In the genomic region with DNA sequence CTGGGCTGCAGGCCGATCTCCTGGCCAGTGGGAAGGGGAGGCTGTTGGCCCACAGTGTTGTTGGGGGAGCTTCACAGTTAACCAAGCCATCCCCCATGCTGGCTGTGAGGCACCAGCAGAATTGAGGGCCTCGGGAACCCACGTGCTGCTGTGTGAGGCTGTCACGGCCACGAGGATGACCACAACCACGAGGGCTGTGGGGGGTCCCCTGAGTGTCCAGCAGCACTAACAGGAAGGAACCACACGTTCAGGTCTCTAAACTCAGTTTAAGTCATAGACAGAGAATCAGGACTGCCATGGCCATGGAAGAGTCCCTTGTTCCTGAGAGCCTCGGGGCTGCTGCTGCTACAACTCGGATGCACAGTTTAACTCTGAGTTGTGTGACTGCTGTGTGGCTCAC, we compare ENCODE assay signal across 27 cellular contexts. TPM values are rescaled to one million over a fixed set of nuclear protein-coding genes. Genes with fewer than 3 reads are reported as not detected.
DNase-seq lines count a peak whose midpoint lies in the region; ATAC-seq, FAIRE-seq and TF ChIP-seq lines count a peak whose summit lies in the region.
"Had no signal": no experiment of that assay in that cellular context is flagged by ENCODE, and none has a peak within 500 bp of the region (broad histone marks: within the 10 kb centered on the region; RNA-seq: fewer than 3 reads in every experiment).

No MANE protein-coding gene starts in this region.

- no peak for TF ChIP-seq RAD21 in K562 (CRISPR knock-in tag; conservative IDR thresholded peaks at IDR 0.05 in 1 of 2, IDR thresholded peaks at IDR 0.05 in 1 of 2)

- peaks cover 2% of the 10 kb centered on the region for H3K9me1 ChIP-seq in K562 (ENCODE audit: control insufficient read depth, insufficient read depth, low read length)

- 86% methylated on average over 9 of the region's 9 CpGs for WGBS in right cardiac atrium
- 3% methylated on average over 9 of the region's 9 CpGs for WGBS in K562 (ENCODE audit: insufficient coverage, low coverage, missing lambda C conversion rate)
- WGBS in neuronal stem cell (ENCODE audit: extremely low coverage in 2 of 2, insufficient read length in 2 of 2, insufficient replicate concordance in 1 of 2), 2 donors, result no CpG with 5 or more reads among the region's 9 CpGs

- POLR2A ChIA-PET in K562 (lab: Yijun Ruan, JAX), result interaction anchor here (0.6 kb wide), 2 partner anchors 35 to 252 kb away, joined by 3 to 4 read pairs; no protein-coding TSS in a partner anchor

- intact Hi-C loops in cardiac septum (cut with DNase I) (no loop called here), right cardiac atrium (cut with DNase I) (no loop called here), K562 (cut with micrococcal nuclease) (no loop called here)

- peak overlapping the region; percentile 64 for H3K18ac ChIP-seq in neuronal stem cell (ENCODE audit: low read length)

- no peak overlapping the region for H3K4ac ChIP-seq in neuronal stem cell (ENCODE audit: low read length)

- H3K9ac ChIP-seq in K562 (ENCODE audit: insufficient read depth in 1 of 2, low read depth in 2 of 2, low read length in 2 of 2) (no peak overlapping the region), neuronal stem cell (ENCODE audit: low read depth, low read length, poor library complexity) (no peak overlapping the region)
- H3K9ac ChIP-seq: BLaER1 treated with 17β-estradiol and CSF1 and Interleukin-3, amounts not matched to agents 10 nM and 100 nM; GM23248 had no signal

- H3K23ac ChIP-seq in neuronal stem cell (ENCODE audit: low read depth, low read length, poor library complexity), result peak overlapping the region; percentile 97

- no peak for FAIRE-seq in K562 (lab: Jason Lieb, UNC)
- FAIRE-seq: GM12891, HepG2 had no signal

- peak overlapping the region; percentile 30 for H2AK5ac ChIP-seq in neuronal stem cell (ENCODE audit: low read depth, low read length)

- no peak overlapping the region for H2BK15ac ChIP-seq in neuronal stem cell (ENCODE audit: low read length)

- BruUV-seq in K562 (replicated peaks; lab: Mats Ljungman, UMichigan), result no TSS peak

- peak overlapping the region; percentile 30 for H2BK12ac ChIP-seq in neuronal stem cell (ENCODE audit: low read length)

- H3K79me1 ChIP-seq in neuronal stem cell (ENCODE audit: low read depth, low read length), result peaks cover 8% of the 10 kb centered on the region

- H3K4me3 ChIP-seq in right cardiac atrium (ENCODE audit: low read length) (no peak overlapping the region), K562 (no peak overlapping the region), neuronal stem cell (ENCODE audit: low read length in 2 of 2) (no peak overlapping the region)
- H3K4me3 ChIP-seq: GM23248, PC-9 had no signal

- DNase-seq in cardiac septum (ENCODE audit: low spot score) (peak; percentile 49), right cardiac atrium (no peak), K562 (ENCODE audit: extremely low read depth in 1 of 4, low spot score in 3 of 4) (no peak), neuronal stem cell (ENCODE audit: low spot score) (no peak), amygdala (lab: John Stamatoyannopoulos, UW) (no peak), NCI-H1930 (lab: John Stamatoyannopoulos, UW) (no peak), middle frontal gyrus (ENCODE audit: extremely low spot score, low spot score) (no peak)
- DNase-seq: ACHN; Caco-2; CD4-positive, alpha-beta memory T cell; DND-41; GM23248; H9; HFFc6; KBM-7; NCI-H1092 treated with DMSO at 0.1 percent for 48 hours; NCI-H1436 treated with DMSO at 0.1 percent for 48 hours; NCI-H2029; NCI-H226; NCI-H510A treated with DMSO at 0.1 percent for 48 hours; NCI-H748 treated with DMSO at 0.1 percent for 48 hours; PC-9 had no signal

- no peak for TF ChIP-seq POLR2A in K562 (conservative IDR thresholded peaks at IDR 0.05)

- H3K36me3 ChIP-seq in K562 (ENCODE audit: control insufficient read depth, insufficient read depth, low read length), result no peaks in the 10 kb centered on the region
- H3K36me3 ChIP-seq in neuronal stem cell (replicated peaks in 1 of 2; ENCODE audit: control insufficient read depth in 2 of 2, insufficient read depth in 2 of 2, low read length in 2 of 2), result no peaks in the 10 kb centered on the region
- H3K36me3 ChIP-seq: BLaER1 treated with 17β-estradiol and CSF1 and Interleukin-3, amounts not matched to agents 10 nM and 100 nM had no signal

- H2BK120ac ChIP-seq in neuronal stem cell (ENCODE audit: low read depth, low read length), result no peak overlapping the region

- no peak for TF ChIP-seq CTCF in K562 (IDR thresholded peaks at IDR 0.05 in 2 of 3, conservative IDR thresholded peaks at IDR 0.05 in 1 of 3; ENCODE audit: insufficient read depth in 2 of 3, low read depth in 1 of 3, low read length in 3 of 3)

- no peak overlapping the region for H4K91ac ChIP-seq in neuronal stem cell (ENCODE audit: low read depth, low read length, poor library complexity)

- no peak for TF ChIP-seq EP300 in K562 (IDR thresholded peaks at IDR 0.05; ENCODE audit: low read length)

- CTCF ChIA-PET in K562 (lab: Yijun Ruan, JAX; ENCODE audit: low intra/inter-chr PET ratio), result no interaction called here

- no peaks in the 10 kb centered on the region for H3K4me1 ChIP-seq in right cardiac atrium (ENCODE audit: control insufficient read depth, insufficient read depth, low read length)
- peaks cover 0 to 30% of the 10 kb centered on the region in 2 experiments; a peak in 2 of 5 replicates for H3K4me1 ChIP-seq in K562 (replicated peaks in 1 of 2; ENCODE audit: control insufficient read depth in 2 of 2, insufficient read depth in 2 of 2, low read length in 2 of 2)
- H3K4me1 ChIP-seq in neuronal stem cell (ENCODE audit: control insufficient read depth in 2 of 2, insufficient read depth in 1 of 2, low read depth in 1 of 2, low read length in 2 of 2), result peaks cover 0 to 7% of the 10 kb centered on the region in 2 donors
- H3K4me1 ChIP-seq: Caco-2 had no signal

- in situ Hi-C loops in K562 (cut with MboI), result loop anchor here (10.0 kb wide), 1 partner anchor 223 kb away; the partner anchor contains the start of gene PEX10

- H3K27me3 ChIP-seq in right cardiac atrium (ENCODE audit: control insufficient read depth, insufficient read depth) (no peaks in the 10 kb centered on the region), K562 (ENCODE audit: control insufficient read depth in 2 of 2, insufficient read depth in 2 of 2, low read length in 2 of 2) (peaks cover 0 to 4% of the 10 kb centered on the region in 2 experiments; a peak in 1 of 5 replicates), neuronal stem cell (ENCODE audit: control insufficient read depth in 3 of 3, insufficient read depth in 3 of 3, low read depth in 1 of 3, low read length in 3 of 3) (peaks cover 0 to 6% (median 2%) of the 10 kb centered on the region in 3 experiments)

- no peak for ATAC-seq in right cardiac atrium
- no peak for ATAC-seq in K562
- ATAC-seq: HepG2 had no signal

- no peak overlapping the region for H3K4me2 ChIP-seq in K562 (ENCODE audit: insufficient read depth, low read length)
- no peak overlapping the region for H3K4me2 ChIP-seq in neuronal stem cell (ENCODE audit: insufficient read depth, low read length, poor library complexity, severe bottlenecking)
- H3K4me2 ChIP-seq: BLaER1 treated with 17β-estradiol and CSF1 and Interleukin-3, amounts not matched to agents 10 nM and 100 nM; PC-9 had no signal

- no peaks in the 10 kb centered on the region for H3K9me3 ChIP-seq in right cardiac atrium (ENCODE audit: control insufficient read depth, low read length)
- no peaks in the 10 kb centered on the region for H3K9me3 ChIP-seq in K562 (replicated peaks; ENCODE audit: control insufficient read depth, insufficient read depth, low read depth, low read length)
- H3K9me3 ChIP-seq in neuronal stem cell (replicated peaks in 1 of 2; ENCODE audit: control insufficient read depth in 2 of 2, insufficient read depth in 1 of 2, low read depth in 1 of 2, low read length in 2 of 2), result peaks cover 5 to 10% of the 10 kb centered on the region in 2 donors

- H4K8ac ChIP-seq in neuronal stem cell (ENCODE audit: low read depth, low read length), result no peak overlapping the region

- no peak overlapping the region for H3K14ac ChIP-seq in neuronal stem cell (ENCODE audit: low read length)

- no peak overlapping the region for H2AFZ ChIP-seq in K562 (ENCODE audit: low read depth, low read length)
- H2AFZ ChIP-seq in neuronal stem cell (ENCODE audit: low read length), result no peak overlapping the region
- H2AFZ ChIP-seq: GM23248, PC-9 had no signal

- no peaks in the 10 kb centered on the region for H3K79me2 ChIP-seq in K562 (ENCODE audit: control insufficient read depth, insufficient read depth, low read length)

- H3K27ac ChIP-seq in right cardiac atrium (ENCODE audit: low read length) (no peak overlapping the region), K562 (ENCODE audit: extremely low read depth, low read depth, low read length) (no peak overlapping the region), neuronal stem cell (replicated peaks; ENCODE audit: low read length) (no peak overlapping the region)
- H3K27ac ChIP-seq: BLaER1 treated with 17β-estradiol and CSF1 and Interleukin-3, amounts not matched to agents 10 nM and 100 nM; GM23248; HL-60; PC-9; RWPE1 had no signal

- peak overlapping the region; percentile 2 for H2BK5ac ChIP-seq in neuronal stem cell (ENCODE audit: low read length)

- H4K20me1 ChIP-seq in K562 (replicated peaks; ENCODE audit: control insufficient read depth, insufficient read depth, low read length), result no peaks in the 10 kb centered on the region

RNA-seq across cellular contexts. Expression of gene MMEL1, which starts 4.7 kb away (rescaled TPM):
- total RNA-seq in cardiac septum, result not detected
- total RNA-seq in right cardiac atrium, result 1 to 10 TPM in 1 of 4 donors, under 1 TPM in 3; 0.32 to 1.5 (median 0.83) TPM
- 1.7 TPM for polyA plus RNA-seq in right cardiac atrium
- not detected in 2 replicates for total RNA-seq in K562 (2011; cell fraction: chromatin; rRNA removed; ENCODE audit: low replicate concordance)
- not detected in 2 replicates for total RNA-seq in K562 (2011; cell fraction: nucleolus; rRNA removed)
- not detected in 2 replicates for total RNA-seq in K562 (2011; cell fraction: nucleoplasm; rRNA removed)
- total RNA-seq in K562 (2014; rRNA removed), result not detected in 2 replicates
- total RNA-seq in K562 (2014; rRNA removed; fragmentation: Illumina TruSeq; extraction: Trizol), result not detected in 2 replicates
- not detected in 2 replicates for total RNA-seq in K562 (2015; rRNA removed; fragmentation: Illumina TruSeq; extraction: Trizol)
- not detected in 2 replicates for total RNA-seq in K562 (2021)
- not detected in 2 replicates for polyA plus RNA-seq in K562 (2011; rRNA removed)
- not detected in 2 replicates for polyA plus RNA-seq in K562 (2011; cell fraction: cytosol; rRNA removed)
- polyA plus RNA-seq in K562 (2011; cell fraction: nucleus; rRNA removed), result 0.11 and 0.18 TPM in 2 replicates
- polyA plus RNA-seq in K562 (2012), result 0.11 TPM in 1 of 2 replicates, not detected in the other
- polyA plus RNA-seq in K562 (2014; fragmentation: Illumina TruSeq; extraction: Trizol), result not detected in 2 replicates
- not detected for polyA plus RNA-seq in K562 (2014; fragmentation: Nextera tagmentation; extraction: Ambion mirVana)
- not detected in 2 replicates for polyA plus RNA-seq in K562 (2014; rRNA removed)
- polyA minus RNA-seq in K562 (2011; rRNA and poly(A)+ RNA removed), result not detected in 2 replicates
- not detected in 2 replicates for polyA minus RNA-seq in K562 (2011; cell fraction: cytosol; rRNA and poly(A)+ RNA removed)
- polyA minus RNA-seq in K562 (2011; cell fraction: nucleus; rRNA and poly(A)+ RNA removed), result not detected in 2 replicates
- 1.1 TPM for polyA plus RNA-seq in neuronal stem cell (2013, experiment 1 of 2)
- 1.4 TPM for polyA plus RNA-seq in neuronal stem cell (2013, experiment 2 of 2)
- total RNA-seq: Caco-2, GM23248, HepG2, HFFc6 had no signal
- polyA plus RNA-seq: GM23248 had no signal

RNA-seq across cellular contexts. Expression of gene PRXL2B, which starts 50.9 kb away (rescaled TPM):
- 3.4 TPM for total RNA-seq in cardiac septum
- 10 to 100 TPM in 2 of 4 donors, 1 to 10 TPM in 2; 8.0 to 11.8 (median 10.4) TPM for total RNA-seq in right cardiac atrium
- polyA plus RNA-seq in right cardiac atrium, result 9.3 TPM
- 4.0 and 14.5 TPM in 2 replicates for total RNA-seq in K562 (2011; cell fraction: chromatin; rRNA removed; ENCODE audit: low replicate concordance)
- 13.0 and 14.3 TPM in 2 replicates for total RNA-seq in K562 (2011; cell fraction: nucleolus; rRNA removed)
- 5.5 and 8.1 TPM in 2 replicates for total RNA-seq in K562 (2011; cell fraction: nucleoplasm; rRNA removed)
- 14.0 and 16.4 TPM in 2 replicates for total RNA-seq in K562 (2014; rRNA removed)
- 3.3 and 4.1 TPM in 2 replicates for total RNA-seq in K562 (2014; rRNA removed; fragmentation: Illumina TruSeq; extraction: Trizol)
- 11.8 TPM in 2 replicates for total RNA-seq in K562 (2015; rRNA removed; fragmentation: Illumina TruSeq; extraction: Trizol)
- 25.3 and 28.1 TPM in 2 replicates for total RNA-seq in K562 (2021)
- 6.7 and 7.0 TPM in 2 replicates for polyA plus RNA-seq in K562 (2011; rRNA removed)
- polyA plus RNA-seq in K562 (2011; cell fraction: cytosol; rRNA removed), result 9.9 and 25.7 TPM in 2 replicates
- 20.2 and 28.6 TPM in 2 replicates for polyA plus RNA-seq in K562 (2011; cell fraction: nucleus; rRNA removed)
- 11.9 and 22.1 TPM in 2 replicates for polyA plus RNA-seq in K562 (2012)
- polyA plus RNA-seq in K562 (2014; fragmentation: Illumina TruSeq; extraction: Trizol), result 15.2 and 16.6 TPM in 2 replicates
- polyA plus RNA-seq in K562 (2014; fragmentation: Nextera tagmentation; extraction: Ambion mirVana), result 1 to 10 TPM in 1 of 2 experiments, under 1 TPM in 1; 0.99 to 1.7 TPM
- 17.6 and 20.7 TPM in 2 replicates for polyA plus RNA-seq in K562 (2014; rRNA removed)
- polyA minus RNA-seq in K562 (2011; rRNA and poly(A)+ RNA removed), result 1.8 and 4.0 TPM in 2 replicates
- polyA minus RNA-seq in K562 (2011; cell fraction: cytosol; rRNA and poly(A)+ RNA removed), result 3.9 and 7.0 TPM in 2 replicates
- 5.4 and 6.8 TPM in 2 replicates for polyA minus RNA-seq in K562 (2011; cell fraction: nucleus; rRNA and poly(A)+ RNA removed)
- polyA plus RNA-seq in neuronal stem cell (2013, experiment 1 of 2), result 35.1 TPM
- polyA plus RNA-seq in neuronal stem cell (2013, experiment 2 of 2), result 35.3 TPM
